Comparison of ENCODE assay signal across 23 cellular contexts in genomic region chr11:45300715-45301114, GRCh38. TPM values are rescaled to one million over a fixed set of nuclear protein-coding genes. Genes with fewer than 3 reads are reported as not detected.
"Had no signal": no experiment of that assay in that cellular context is flagged by ENCODE, and none has a peak within 500 bp of the region (broad histone marks: within the 10 kb centered on the region; RNA-seq: fewer than 3 reads in every experiment).

No MANE protein-coding gene starts in this region.

- DNase-seq: colonic mucosa; cortex of kidney; effector CD4-positive, alpha-beta T cell; effector memory CD4-positive, alpha-beta T cell; esophagus squamous epithelium; foreskin fibroblast; foreskin melanocyte; gastrocnemius medialis; glutamatergic neuron; heart right ventricle; hippocampal formation; kidney; kidney glomerular epithelial cell; left lung; left ventricle myocardium superior; lower lobe of right lung; mesenchymal stem cell; mucosa of descending colon; naive B cell had no signal

- H3K27ac ChIP-seq: colonic mucosa, esophagus squamous epithelium, gastrocnemius medialis, heart right ventricle, left lung, lower lobe of right lung had no signal

- ATAC-seq: gastrocnemius medialis, heart right ventricle, left lung, left ventricle myocardium superior, lower lobe of right lung had no signal

- H3K9me3 Mint-ChIP-seq: dendritic cell treated with granulocyte-macrophage colony-stimulating factor and Interleukin-4, amounts not matched to agents 40 ng/mL and 50 ng/mL, for 4 days; mesothelial cell of epicardium; naive B cell had no signal

- H3K4me3 ChIP-seq: colonic mucosa, esophagus squamous epithelium, gastrocnemius medialis, heart right ventricle, left lung, lower lobe of right lung, mucosa of descending colon had no signal

- H3K4me1 ChIP-seq: colonic mucosa, esophagus squamous epithelium, gastrocnemius medialis, heart right ventricle, left lung, lower lobe of right lung had no signal

- H3K36me3 Mint-ChIP-seq: mesothelial cell of epicardium, naive B cell had no signal

- H3K9me3 ChIP-seq: colonic mucosa, esophagus squamous epithelium, gastrocnemius medialis, heart right ventricle, left lung, lower lobe of right lung, mucosa of descending colon had no signal

- H3K27ac Mint-ChIP-seq: dendritic cell treated with granulocyte-macrophage colony-stimulating factor and Interleukin-4, amounts not matched to agents 40 ng/mL and 50 ng/mL, for 4 days; mesothelial cell of epicardium had no signal

- H3K4me3 Mint-ChIP-seq: dendritic cell treated with granulocyte-macrophage colony-stimulating factor and Interleukin-4, amounts not matched to agents 40 ng/mL and 50 ng/mL, for 4 days; mesothelial cell of epicardium; naive B cell had no signal

- H3K27me3 ChIP-seq: colonic mucosa, gastrocnemius medialis, left lung had no signal

- H3K36me3 ChIP-seq: colonic mucosa, esophagus squamous epithelium, gastrocnemius medialis, heart right ventricle, left lung, lower lobe of right lung had no signal

RNA-seq across cellular contexts. Expression of gene SYT13, which starts 14.6 kb away (rescaled TPM):
- total RNA-seq: endothelial cell of umbilical vein, lower lobe of right lung, mesenteric fat pad had no signal
